9 cellular contexts compared by ENCODE assay signal in genomic region chr12:64682572-64683277, GRCh38.
DNase-seq lines count a peak whose midpoint lies in the region; ATAC-seq and TF ChIP-seq lines count a peak whose summit lies in the region.
"Had no signal": no experiment of that assay in that cellular context is flagged by ENCODE, and none has a peak within 500 bp of the region (broad histone marks: within the 10 kb centered on the region; RNA-seq: fewer than 3 reads in every experiment).

No MANE protein-coding gene starts in this region.

- DNase-seq in H4 (ENCODE audit: low spot score): peak; percentile 52
- peak; percentile 84 for DNase-seq in NCI-H510A treated with DMSO at 0.1 percent for 48 hours (lab: John Stamatoyannopoulos, UW)
- no peak for DNase-seq in esophagus muscularis mucosa (ENCODE audit: extremely low spot score)
- DNase-seq in sigmoid colon: peak; percentile 93
- no peak for DNase-seq in NCI-H1048 (lab: John Stamatoyannopoulos, UW)
- no peak for DNase-seq in retina
- DNase-seq in OCI-M1 (lab: John Stamatoyannopoulos, UW): no peak

- H3K9me3 ChIP-seq in esophagus muscularis mucosa (no peaks in the 10 kb centered on the region), sigmoid colon (no peaks in the 10 kb centered on the region)

- WGBS in esophagus muscularis mucosa: 28% methylated on average over 6 of the region's 6 CpGs
- 64 to 68% methylated on average over 6 of the region's 6 CpGs for WGBS in sigmoid colon, 2 donors

- no peak for ATAC-seq in activated CD4-positive, CD25-positive, alpha-beta regulatory T cell treated with anti-CD3 and anti-CD28 coated beads, Interleukin-2, amount 50 U/mL, for 24 hours

- H3K27ac ChIP-seq in esophagus muscularis mucosa (replicated peaks in 1 of 4) (peak overlapping the region; percentile 82 to 85 (median 83)), sigmoid colon (peak overlapping the region; percentile 79 to 92 (median 80))

- H3K4me3 ChIP-seq in esophagus muscularis mucosa: no peak overlapping the region
- H3K4me3 ChIP-seq in sigmoid colon: no peak overlapping the region
- H3K4me3 ChIP-seq: skin epidermis had no signal

- H3K36me3 ChIP-seq in esophagus muscularis mucosa (peaks cover 5 to 22% (median 18%) of the 10 kb centered on the region in 4 donors), sigmoid colon (peaks cover 0 to 13% (median 0%) of the 10 kb centered on the region in 4 donors)

- TF ChIP-seq POLR2A in esophagus muscularis mucosa (IDR thresholded peaks at IDR 0.05; ENCODE audit: low read depth): no peak
- no peak for TF ChIP-seq POLR2A in sigmoid colon (IDR thresholded peaks at IDR 0.05)

- H3K4me1 ChIP-seq in esophagus muscularis mucosa: peaks cover 60 to 73% (median 69%) of the 10 kb centered on the region in 4 donors
- peaks cover 0 to 93% (median 76%) of the 10 kb centered on the region in 4 donors for H3K4me1 ChIP-seq in sigmoid colon

- intact Hi-C loops in esophagus muscularis mucosa (cut with DNase I) (no loop called here), sigmoid colon (cut with DNase I) (no loop called here)

- TF ChIP-seq CTCF in esophagus muscularis mucosa (IDR thresholded peaks at IDR 0.05): no peak
- TF ChIP-seq CTCF in sigmoid colon (IDR thresholded peaks at IDR 0.05): no peak

- TF ChIP-seq EP300 in esophagus muscularis mucosa (IDR thresholded peaks at IDR 0.05) (peak; percentile 73), sigmoid colon (IDR thresholded peaks at IDR 0.05) (peak; percentile 96 to 99 (median 98))

- H3K27me3 ChIP-seq in esophagus muscularis mucosa (no peaks in the 10 kb centered on the region), sigmoid colon (no peaks in the 10 kb centered on the region)

Comparison
In these comparisons a context has a peak if more than half of its experiments do, and no peak if none do; other contexts are left out.
1. DNase-seq: peak in H4 (single experiment), NCI-H510A treated with DMSO at 0.1 percent for 48 hours (single experiment) and sigmoid colon (single experiment); none in esophagus muscularis mucosa (single experiment), NCI-H1048 (single experiment), retina (single experiment) and OCI-M1 (single experiment).